8 cellular contexts compared by ENCODE assay signal in the genomic region with DNA sequence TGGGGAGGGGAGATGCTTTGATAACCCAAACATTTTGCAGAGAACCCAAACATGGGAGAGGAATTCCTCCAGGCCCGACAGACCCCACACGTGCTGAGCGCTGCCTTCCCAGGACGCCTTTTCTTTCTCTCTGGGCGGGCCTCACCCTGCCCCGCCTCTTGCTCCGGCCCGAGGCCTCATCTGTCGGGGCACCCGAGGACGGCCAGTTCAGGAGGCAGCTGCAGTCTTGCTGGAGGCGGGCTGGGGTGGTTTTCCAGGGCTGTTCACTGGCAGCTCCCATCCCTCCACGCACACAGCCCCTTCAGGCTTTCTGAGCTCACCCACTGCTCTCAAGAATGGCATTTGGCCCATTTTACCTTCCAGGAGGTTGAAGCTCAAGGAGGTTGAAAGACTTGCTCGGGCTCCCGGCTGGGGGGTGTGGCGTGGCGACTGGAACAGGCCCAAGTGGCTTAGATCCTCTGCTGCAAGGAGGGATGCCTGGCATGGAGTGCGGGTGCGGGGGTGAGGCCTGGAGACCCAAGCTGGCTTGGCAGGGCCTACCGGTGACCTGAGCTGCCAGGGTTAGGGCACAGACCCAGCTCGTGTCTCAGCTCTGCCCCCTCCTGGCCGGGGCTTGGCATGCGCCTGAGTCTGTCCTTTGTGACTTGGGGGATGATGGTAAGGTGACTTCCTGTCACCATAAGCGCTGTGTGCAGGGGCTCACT.
A peak's percentile ranks its signal among the peaks of the same experiment; 100 is the strongest.
DNase-seq lines count a peak whose midpoint lies in the region; ATAC-seq and TF ChIP-seq lines count a peak whose summit lies in the region.

No MANE protein-coding gene starts in this region.

- 11 to 15% methylated on average over 20 to 23 of the region's 24 CpGs for whole genome bisulfite sequencing in tibial nerve, 2 donors

- no peaks in the 10 kb centered on the region for H3K27me3 ChIP-seq in tibial nerve

- CTCF ChIA-PET in activated CD8-positive, alpha-beta T cell treated with anti-CD3 and anti-CD28 coated beads, Interleukin-2, amount 10 ng/mL, durations not matched to agents 7 days and 5 days (lab: Charles Lee), result interaction anchor here (0.9 to 1.9 kb wide), 6 partner anchors 11 to 935 kb away, joined by 3 to 6 read pairs (median 4); a partner anchor contains a TSS

- H3K9me3 Mint-ChIP-seq in activated CD8-positive, alpha-beta T cell treated with anti-CD3 and anti-CD28 coated beads, Interleukin-2, amount 10 ng/mL, durations not matched to agents 7 days and 5 days (ENCODE audit: insufficient read depth), result no peaks in the 10 kb centered on the region
- no peaks in the 10 kb centered on the region for H3K9me3 Mint-ChIP-seq in naive thymus-derived CD8-positive, alpha-beta T cell

- POLR2A ChIA-PET in activated CD8-positive, alpha-beta T cell treated with anti-CD3 and anti-CD28 coated beads, Interleukin-2, amount 10 ng/mL, durations not matched to agents 7 days and 5 days (lab: Charles Lee), result interaction anchor here (0.6 kb wide), 1 partner anchor 301 kb away, joined by 3 read pairs; no protein-coding TSS in a partner anchor
- POLR2A ChIA-PET in naive thymus-derived CD8-positive, alpha-beta T cell (lab: Charles Lee), result no interaction called here

- DNase-seq in activated CD4-positive, alpha-beta T cell treated with anti-CD3 and anti-CD28 coated beads for 24 hours (ENCODE audit: low read depth in 2 of 2), result peak; percentile 14 to 59
- no peak for DNase-seq in activated CD4-positive, alpha-beta T cell treated with anti-CD3 and anti-CD28 coated beads, Interleukin-2, amount 50 U/mL, for 4 hours
- DNase-seq in MV-4-11 (lab: John Stamatoyannopoulos, UW) (peak; percentile 46), epithelial cell of esophagus (ENCODE audit: low read depth) (no peak), tibial nerve (ENCODE audit: low spot score in 2 of 2) (peak; percentile 43 to 47)
- peak; percentile 74 for DNase-seq in activated CD8-positive, alpha-beta T cell treated with anti-CD3 and anti-CD28 coated beads, Interleukin-2, amount 10 ng/mL, durations not matched to agents 7 days and 5 days
- DNase-seq in naive thymus-derived CD8-positive, alpha-beta T cell, result peak in 6 of 10 donors; percentile 10 to 60 (median 19)

- peak; percentile 74 for ATAC-seq in activated CD8-positive, alpha-beta T cell treated with anti-CD3 and anti-CD28 coated beads, Interleukin-2, amount 10 ng/mL, durations not matched to agents 7 days and 5 days
- peak in 1 of 2 donors; percentile 55 for ATAC-seq in naive thymus-derived CD8-positive, alpha-beta T cell
- no peak for ATAC-seq in HG03460 (IDR thresholded peaks at IDR 0.05; ENCODE audit: unreplicated experiment)

- H3K27me3 Mint-ChIP-seq in activated CD8-positive, alpha-beta T cell treated with anti-CD3 and anti-CD28 coated beads, Interleukin-2, amount 10 ng/mL, durations not matched to agents 7 days and 5 days (ENCODE audit: low read depth), result no peaks in the 10 kb centered on the region
- H3K27me3 Mint-ChIP-seq in naive thymus-derived CD8-positive, alpha-beta T cell, result peaks cover 0 to 12% (median 2%) of the 10 kb centered on the region in 5 donors

- H3K27ac Mint-ChIP-seq in activated CD8-positive, alpha-beta T cell treated with anti-CD3 and anti-CD28 coated beads, Interleukin-2, amount 10 ng/mL, durations not matched to agents 7 days and 5 days, result no peak overlapping the region
- H3K27ac Mint-ChIP-seq in naive thymus-derived CD8-positive, alpha-beta T cell, result no peak overlapping the region

- TF ChIP-seq POLR2A in tibial nerve (IDR thresholded peaks at IDR 0.05), result no peak

- H3K4me1 ChIP-seq in tibial nerve, result peaks cover 0 to 52% (median 5%) of the 10 kb centered on the region in 4 donors

- H3K27ac ChIP-seq in tibial nerve, result peak overlapping the region in 2 of 4 donors; percentile 2 to 39

- H3K4me3 Mint-ChIP-seq in activated CD8-positive, alpha-beta T cell treated with anti-CD3 and anti-CD28 coated beads, Interleukin-2, amount 10 ng/mL, durations not matched to agents 7 days and 5 days, result no peak overlapping the region
- no peak overlapping the region for H3K4me3 Mint-ChIP-seq in naive thymus-derived CD8-positive, alpha-beta T cell

- H3K4me3 ChIP-seq in epithelial cell of esophagus (ENCODE audit: low read length) (no peak overlapping the region), tibial nerve (no peak overlapping the region)

- TF ChIP-seq CTCF in epithelial cell of esophagus (IDR thresholded peaks at IDR 0.05; ENCODE audit: insufficient read depth, low read depth, low read length, missing control alignments) (peak; percentile 24), tibial nerve (IDR thresholded peaks at IDR 0.05) (peak; percentile 55 to 82 (median 72))

- H3K36me3 Mint-ChIP-seq in activated CD8-positive, alpha-beta T cell treated with anti-CD3 and anti-CD28 coated beads, Interleukin-2, amount 10 ng/mL, durations not matched to agents 7 days and 5 days (ENCODE audit: low read depth), result no peaks in the 10 kb centered on the region
- peaks cover 0 to 2% (median 0%) of the 10 kb centered on the region in 3 donors for H3K36me3 Mint-ChIP-seq in naive thymus-derived CD8-positive, alpha-beta T cell

- no peaks in the 10 kb centered on the region for H3K4me1 Mint-ChIP-seq in activated CD8-positive, alpha-beta T cell treated with anti-CD3 and anti-CD28 coated beads, Interleukin-2, amount 10 ng/mL, durations not matched to agents 7 days and 5 days (ENCODE audit: low read depth)
- peaks cover 0 to 11% (median 0%) of the 10 kb centered on the region in 4 donors for H3K4me1 Mint-ChIP-seq in naive thymus-derived CD8-positive, alpha-beta T cell

- no peaks in the 10 kb centered on the region for H3K9me3 ChIP-seq in tibial nerve

- TF ChIP-seq EP300 in tibial nerve (IDR thresholded peaks at IDR 0.05), result peak in 1 of 2 donors; percentile 11

- H3K36me3 ChIP-seq in tibial nerve, result no peaks in the 10 kb centered on the region

Comparison
In these comparisons a context has a peak if more than half of its experiments do, and no peak if none do; other contexts are left out.
1. DNase-seq: peak in activated CD4-positive, alpha-beta T cell treated with anti-CD3 and anti-CD28 coated beads for 24 hours (2 of 2), MV-4-11 (single experiment), activated CD8-positive, alpha-beta T cell treated with anti-CD3 and anti-CD28 coated beads, Interleukin-2, amount 10 ng/mL, durations not matched to agents 7 days and 5 days (single experiment), naive thymus-derived CD8-positive, alpha-beta T cell (6 of 10) and tibial nerve (2 of 2); none in activated CD4-positive, alpha-beta T cell treated with anti-CD3 and anti-CD28 coated beads, Interleukin-2, amount 50 U/mL, for 4 hours (0 of 2) and epithelial cell of esophagus (single experiment).